ENCODE assay signal across 1 cellular context in the genomic region with DNA sequence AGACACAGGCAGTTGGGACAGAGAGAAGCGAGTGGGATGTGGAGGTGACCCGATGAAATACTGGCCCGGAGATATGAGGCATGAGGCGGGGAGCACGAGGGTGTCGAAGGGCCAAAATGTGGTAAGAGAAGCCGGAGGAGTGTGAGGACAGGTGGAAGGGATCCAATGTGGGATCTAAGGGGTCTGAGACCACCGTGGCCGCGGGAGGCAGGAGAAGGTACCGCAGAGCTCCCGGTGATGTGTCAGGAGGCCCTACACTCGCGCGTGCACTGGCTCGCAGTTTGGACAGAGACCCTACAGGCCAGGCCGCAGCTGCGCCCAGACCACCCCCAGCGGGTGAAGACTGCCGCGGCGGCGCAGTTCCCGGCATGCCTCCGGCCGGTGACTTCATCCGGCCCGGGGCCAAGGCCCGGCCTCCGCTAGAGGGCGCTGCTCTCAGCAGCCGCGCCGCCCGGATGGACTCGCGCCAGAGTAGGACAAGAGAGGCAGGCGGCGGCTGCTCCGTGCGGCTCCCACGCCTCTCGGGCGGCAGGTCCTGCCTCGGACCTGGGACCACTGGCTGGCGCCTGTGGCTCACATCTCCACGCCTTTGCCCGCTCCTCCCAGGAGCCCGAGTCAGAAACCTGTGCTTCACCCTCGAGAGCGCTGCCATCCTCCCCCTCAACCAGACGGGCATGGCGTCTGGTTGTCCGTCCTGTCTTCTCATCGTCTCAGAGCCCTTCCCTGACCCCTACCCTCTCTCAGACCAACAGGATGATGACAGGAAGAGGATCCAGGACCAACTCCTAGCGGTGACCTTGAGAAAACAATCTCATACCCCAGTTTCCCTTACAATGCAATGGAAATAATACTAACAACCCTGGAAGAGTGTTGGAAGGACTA.
TF ChIP-seq lines count a peak whose summit lies in the region.

No MANE protein-coding gene starts in this region.

TF ChIP-seq in PFSK-1, 5 proteins besides CTCF, POLR2A, EP300 and RAD21 (continued from another document):
- TF ChIP-seq, protein P1, sequence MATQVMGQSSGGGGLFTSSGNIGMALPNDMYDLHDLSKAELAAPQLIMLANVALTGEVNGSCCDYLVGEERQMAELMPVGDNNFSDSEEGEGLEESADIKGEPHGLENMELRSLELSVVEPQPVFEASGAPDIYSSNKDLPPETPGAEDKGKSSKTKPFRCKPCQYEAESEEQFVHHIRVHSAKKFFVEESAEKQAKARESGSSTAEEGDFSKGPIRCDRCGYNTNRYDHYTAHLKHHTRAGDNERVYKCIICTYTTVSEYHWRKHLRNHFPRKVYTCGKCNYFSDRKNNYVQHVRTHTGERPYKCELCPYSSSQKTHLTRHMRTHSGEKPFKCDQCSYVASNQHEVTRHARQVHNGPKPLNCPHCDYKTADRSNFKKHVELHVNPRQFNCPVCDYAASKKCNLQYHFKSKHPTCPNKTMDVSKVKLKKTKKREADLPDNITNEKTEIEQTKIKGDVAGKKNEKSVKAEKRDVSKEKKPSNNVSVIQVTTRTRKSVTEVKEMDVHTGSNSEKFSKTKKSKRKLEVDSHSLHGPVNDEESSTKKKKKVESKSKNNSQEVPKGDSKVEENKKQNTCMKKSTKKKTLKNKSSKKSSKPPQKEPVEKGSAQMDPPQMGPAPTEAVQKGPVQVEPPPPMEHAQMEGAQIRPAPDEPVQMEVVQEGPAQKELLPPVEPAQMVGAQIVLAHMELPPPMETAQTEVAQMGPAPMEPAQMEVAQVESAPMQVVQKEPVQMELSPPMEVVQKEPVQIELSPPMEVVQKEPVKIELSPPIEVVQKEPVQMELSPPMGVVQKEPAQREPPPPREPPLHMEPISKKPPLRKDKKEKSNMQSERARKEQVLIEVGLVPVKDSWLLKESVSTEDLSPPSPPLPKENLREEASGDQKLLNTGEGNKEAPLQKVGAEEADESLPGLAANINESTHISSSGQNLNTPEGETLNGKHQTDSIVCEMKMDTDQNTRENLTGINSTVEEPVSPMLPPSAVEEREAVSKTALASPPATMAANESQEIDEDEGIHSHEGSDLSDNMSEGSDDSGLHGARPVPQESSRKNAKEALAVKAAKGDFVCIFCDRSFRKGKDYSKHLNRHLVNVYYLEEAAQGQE (IDR thresholded peaks at IDR 0.05; ENCODE audit: insufficient read depth in 1 of 2, low read depth in 2 of 2, low read length in 2 of 2): no peak
- no peak for TF ChIP-seq SIN3A (IDR thresholded peaks at IDR 0.05; ENCODE audit: borderline replicate concordance, insufficient read depth, low read length)
- TF ChIP-seq POLR2AphosphoS5 (IDR thresholded peaks at IDR 0.05; ENCODE audit: low read depth, low read length): peak; percentile 92
- TF ChIP-seq FOXP2 (optimal IDR thresholded peaks at IDR 0.05; ENCODE audit: borderline replicate concordance, extremely low read depth, extremely low read length, insufficient read depth): peak; percentile 87
